ENCODE assay signal across 2 cellular contexts in the genomic region with DNA sequence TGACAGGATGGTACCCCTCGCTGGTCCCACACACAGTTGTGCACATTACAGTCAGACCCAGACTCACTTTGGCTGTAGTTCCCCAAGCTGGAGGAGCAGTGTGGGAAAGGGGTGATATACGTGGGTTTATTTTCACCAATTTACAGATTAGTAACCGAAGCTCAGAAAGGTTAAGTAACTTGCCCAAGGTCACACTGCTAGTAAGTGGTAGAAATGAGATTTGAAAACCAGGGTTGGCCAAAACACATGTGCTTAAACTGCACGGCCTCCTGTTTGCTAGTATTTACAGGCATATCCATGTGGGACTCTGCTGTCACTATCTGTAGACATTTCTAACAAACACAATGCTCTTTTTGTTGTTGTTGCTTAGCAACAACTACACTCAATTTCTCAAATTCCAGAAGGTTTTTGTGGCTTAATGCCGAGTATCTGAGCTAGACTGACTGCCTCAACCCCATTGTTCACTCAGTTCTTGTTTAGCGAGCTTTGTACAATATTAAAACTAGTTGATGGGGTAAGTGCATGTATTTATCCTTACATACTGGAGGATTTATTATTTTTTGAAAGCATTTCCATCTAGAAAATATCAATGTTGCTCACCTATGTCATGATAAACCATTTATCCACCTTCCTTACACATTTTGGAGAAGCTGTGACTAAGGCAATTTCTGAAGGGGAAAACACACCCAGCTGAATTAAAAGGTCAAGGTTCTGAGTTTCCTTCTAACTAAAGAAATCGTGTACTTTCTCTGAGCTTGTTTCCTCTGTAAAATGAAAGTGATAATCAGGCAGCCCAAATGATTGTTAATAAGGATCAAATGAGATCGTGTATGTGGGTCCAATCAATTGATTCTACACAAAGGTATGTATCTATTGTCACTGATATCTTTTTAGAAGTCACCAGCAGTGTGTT.
A peak's percentile ranks its signal among the peaks of the same experiment; 100 is the strongest.
TF ChIP-seq lines count a peak whose summit lies in the region.

No MANE protein-coding gene starts in this region.

TF ChIP-seq in K562, 482 proteins besides CTCF, POLR2A, EP300 and RAD21 (continues in another document):
- TF ChIP-seq ZNF584 (CRISPR knock-in tag; IDR thresholded peaks at IDR 0.05; ENCODE audit: low read depth) (no peak), ESRRA (IDR thresholded peaks at IDR 0.05; ENCODE audit: borderline replicate concordance, low read depth) (no peak), JUND (IDR thresholded peaks at IDR 0.05; ENCODE audit: borderline replicate concordance, low read depth, low read length) (no peak), JUND (tag; IDR thresholded peaks at IDR 0.05; ENCODE audit: borderline replicate concordance, low read depth, low read length) (no peak), ZNF239 (CRISPR knock-in tag; IDR thresholded peaks at IDR 0.05) (no peak), HNRNPH1 (optimal IDR thresholded peaks at IDR 0.05; ENCODE audit: low read depth, low read length) (no peak), SRSF3 (IDR thresholded peaks at IDR 0.05; ENCODE audit: insufficient read depth, low read length) (no peak), BCOR (IDR thresholded peaks at IDR 0.05) (peak; percentile 64; the same call in 1 of the 2 replicates), RFX1 (IDR thresholded peaks at IDR 0.05) (peak; percentile 91), NR2C2 (CRISPR knock-in tag; IDR thresholded peaks at IDR 0.05) (no peak), NR2C2 (tag; IDR thresholded peaks at IDR 0.05) (no peak), FOXJ2 (tag; IDR thresholded peaks at IDR 0.05) (peak; percentile 73; the same call in 1 of the 2 replicates), RBM25 (IDR thresholded peaks at IDR 0.05; ENCODE audit: low read depth, low read length, severe bottlenecking) (peak; percentile 81), YY1 (IDR thresholded peaks at IDR 0.05; ENCODE audit: borderline replicate concordance in 1 of 3, control insufficient read depth in 1 of 3, extremely low read depth in 1 of 3, insufficient read depth in 3 of 3, insufficient read length in 1 of 3, insufficient replicate concordance in 2 of 3, low read depth in 1 of 3, low read length in 2 of 3) (no peak), MTF1 (CRISPR knock-in tag; IDR thresholded peaks at IDR 0.05; ENCODE audit: borderline replicate concordance) (no peak)
- TF ChIP-seq, protein P1, sequence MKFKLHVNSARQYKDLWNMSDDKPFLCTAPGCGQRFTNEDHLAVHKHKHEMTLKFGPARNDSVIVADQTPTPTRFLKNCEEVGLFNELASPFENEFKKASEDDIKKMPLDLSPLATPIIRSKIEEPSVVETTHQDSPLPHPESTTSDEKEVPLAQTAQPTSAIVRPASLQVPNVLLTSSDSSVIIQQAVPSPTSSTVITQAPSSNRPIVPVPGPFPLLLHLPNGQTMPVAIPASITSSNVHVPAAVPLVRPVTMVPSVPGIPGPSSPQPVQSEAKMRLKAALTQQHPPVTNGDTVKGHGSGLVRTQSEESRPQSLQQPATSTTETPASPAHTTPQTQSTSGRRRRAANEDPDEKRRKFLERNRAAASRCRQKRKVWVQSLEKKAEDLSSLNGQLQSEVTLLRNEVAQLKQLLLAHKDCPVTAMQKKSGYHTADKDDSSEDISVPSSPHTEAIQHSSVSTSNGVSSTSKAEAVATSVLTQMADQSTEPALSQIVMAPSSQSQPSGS (CRISPR knock-in tag; IDR thresholded peaks at IDR 0.05) = no peak
- TF ChIP-seq, protein P2, sequence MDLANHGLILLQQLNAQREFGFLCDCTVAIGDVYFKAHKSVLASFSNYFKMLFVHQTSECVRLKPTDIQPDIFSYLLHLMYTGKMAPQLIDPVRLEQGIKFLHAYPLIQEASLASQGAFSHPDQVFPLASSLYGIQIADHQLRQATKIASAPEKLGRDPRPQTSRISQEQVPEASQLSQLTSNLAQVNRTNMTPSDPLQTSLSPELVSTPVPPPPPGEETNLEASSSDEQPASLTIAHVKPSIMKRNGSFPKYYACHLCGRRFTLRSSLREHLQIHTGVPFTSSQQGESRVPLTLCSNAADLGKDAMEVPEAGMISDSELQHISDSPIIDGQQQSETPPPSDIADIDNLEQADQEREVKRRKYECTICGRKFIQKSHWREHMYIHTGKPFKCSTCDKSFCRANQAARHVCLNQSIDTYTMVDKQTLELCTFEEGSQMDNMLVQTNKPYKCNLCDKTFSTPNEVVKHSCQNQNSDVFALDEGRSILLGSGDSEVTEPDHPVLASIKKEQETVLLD (IDR thresholded peaks at IDR 0.05) = no peak
- TF ChIP-seq, protein P3, sequence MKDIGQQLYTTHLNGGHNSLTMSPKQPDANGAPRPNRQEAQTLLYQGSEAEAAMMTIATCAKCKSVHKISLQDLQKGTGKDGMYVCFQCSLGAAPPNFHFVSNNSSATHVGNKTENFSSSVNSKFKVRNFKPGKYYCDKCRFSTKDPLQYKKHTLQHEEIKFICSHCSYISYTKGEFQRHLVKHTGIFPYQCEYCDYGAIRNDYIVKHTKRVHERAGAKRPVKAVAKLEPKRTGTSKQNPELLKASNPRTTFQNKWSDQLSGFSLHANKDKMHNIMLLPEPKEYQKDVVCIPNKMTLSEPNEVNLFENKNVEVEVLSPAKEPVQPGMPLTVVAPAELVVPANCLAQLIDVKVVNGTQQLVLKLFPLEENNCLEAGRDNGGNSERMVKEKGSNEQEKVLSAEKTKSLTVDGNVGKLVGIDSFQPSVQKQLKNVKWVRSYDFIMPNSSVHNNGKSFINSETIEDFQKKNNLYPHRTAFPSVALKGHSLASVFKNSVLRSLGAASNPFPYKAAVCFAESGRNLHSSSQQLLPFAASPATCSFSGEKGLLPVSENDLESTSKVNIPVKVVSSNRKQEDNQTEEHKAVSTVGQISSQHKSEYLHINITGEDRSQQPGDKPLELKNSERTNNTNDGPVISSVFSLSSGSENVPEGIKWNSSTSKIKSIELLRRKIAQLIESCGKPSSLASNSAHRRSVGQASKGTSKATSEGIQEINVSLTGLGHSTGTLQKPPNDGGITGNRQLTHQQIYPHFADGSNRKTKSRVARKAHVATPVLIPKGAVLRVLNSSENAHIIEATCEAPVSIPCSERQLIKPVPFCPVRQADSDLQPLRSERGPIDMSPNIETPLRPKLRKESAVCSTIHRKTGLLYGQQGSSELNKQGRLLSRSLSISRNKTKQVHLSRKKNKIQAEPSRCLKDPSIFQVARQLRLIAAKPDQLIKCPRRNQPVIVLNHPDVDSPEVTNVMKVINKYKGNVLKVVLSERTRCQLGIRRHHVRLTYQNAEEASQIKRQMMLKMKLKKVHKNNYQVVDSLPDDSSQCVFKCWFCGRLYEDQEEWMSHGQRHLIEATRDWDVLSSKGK (CRISPR knock-in tag; IDR thresholded peaks at IDR 0.05) = no peak

TF ChIP-seq in WTC11, 78 proteins besides CTCF, POLR2A, EP300 and RAD21 (continues in another document):
- TF ChIP-seq, protein P4, sequence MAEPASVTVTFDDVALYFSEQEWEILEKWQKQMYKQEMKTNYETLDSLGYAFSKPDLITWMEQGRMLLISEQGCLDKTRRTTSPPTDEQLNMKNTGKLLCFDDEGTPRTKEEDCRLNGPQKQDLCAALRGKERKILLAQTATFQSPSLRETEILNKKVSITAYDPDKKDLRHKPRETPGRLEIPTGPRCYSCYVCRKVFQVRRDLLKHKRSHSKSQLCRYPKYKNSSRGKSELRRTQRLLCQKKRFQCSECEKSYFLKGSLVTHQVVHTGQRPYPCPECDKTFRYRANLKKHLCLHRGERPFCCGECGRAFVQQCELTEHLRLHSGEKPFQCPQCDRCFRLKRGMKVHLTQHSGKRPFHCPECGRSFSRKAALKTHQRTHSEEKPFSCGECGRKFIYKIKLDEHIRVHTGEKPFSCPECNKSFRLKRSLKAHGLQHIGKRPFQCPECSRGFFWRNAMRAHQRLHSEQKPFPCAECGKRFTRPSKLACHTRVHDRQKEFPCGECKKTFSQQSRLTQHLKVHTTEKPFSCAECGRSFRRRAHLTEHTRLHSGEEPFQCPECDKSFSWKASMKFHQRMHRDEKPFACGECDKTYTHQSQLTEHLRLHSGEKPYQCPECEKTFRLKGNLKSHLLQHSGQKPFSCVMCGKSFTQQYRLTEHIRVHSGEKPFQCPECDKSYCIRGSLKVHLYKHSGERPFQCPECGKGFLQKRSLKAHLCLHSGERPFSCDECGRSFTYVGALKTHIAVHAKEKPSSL (CRISPR knock-in tag; conservative IDR thresholded peaks at IDR 0.05) = no peak
- TF ChIP-seq, protein P5, sequence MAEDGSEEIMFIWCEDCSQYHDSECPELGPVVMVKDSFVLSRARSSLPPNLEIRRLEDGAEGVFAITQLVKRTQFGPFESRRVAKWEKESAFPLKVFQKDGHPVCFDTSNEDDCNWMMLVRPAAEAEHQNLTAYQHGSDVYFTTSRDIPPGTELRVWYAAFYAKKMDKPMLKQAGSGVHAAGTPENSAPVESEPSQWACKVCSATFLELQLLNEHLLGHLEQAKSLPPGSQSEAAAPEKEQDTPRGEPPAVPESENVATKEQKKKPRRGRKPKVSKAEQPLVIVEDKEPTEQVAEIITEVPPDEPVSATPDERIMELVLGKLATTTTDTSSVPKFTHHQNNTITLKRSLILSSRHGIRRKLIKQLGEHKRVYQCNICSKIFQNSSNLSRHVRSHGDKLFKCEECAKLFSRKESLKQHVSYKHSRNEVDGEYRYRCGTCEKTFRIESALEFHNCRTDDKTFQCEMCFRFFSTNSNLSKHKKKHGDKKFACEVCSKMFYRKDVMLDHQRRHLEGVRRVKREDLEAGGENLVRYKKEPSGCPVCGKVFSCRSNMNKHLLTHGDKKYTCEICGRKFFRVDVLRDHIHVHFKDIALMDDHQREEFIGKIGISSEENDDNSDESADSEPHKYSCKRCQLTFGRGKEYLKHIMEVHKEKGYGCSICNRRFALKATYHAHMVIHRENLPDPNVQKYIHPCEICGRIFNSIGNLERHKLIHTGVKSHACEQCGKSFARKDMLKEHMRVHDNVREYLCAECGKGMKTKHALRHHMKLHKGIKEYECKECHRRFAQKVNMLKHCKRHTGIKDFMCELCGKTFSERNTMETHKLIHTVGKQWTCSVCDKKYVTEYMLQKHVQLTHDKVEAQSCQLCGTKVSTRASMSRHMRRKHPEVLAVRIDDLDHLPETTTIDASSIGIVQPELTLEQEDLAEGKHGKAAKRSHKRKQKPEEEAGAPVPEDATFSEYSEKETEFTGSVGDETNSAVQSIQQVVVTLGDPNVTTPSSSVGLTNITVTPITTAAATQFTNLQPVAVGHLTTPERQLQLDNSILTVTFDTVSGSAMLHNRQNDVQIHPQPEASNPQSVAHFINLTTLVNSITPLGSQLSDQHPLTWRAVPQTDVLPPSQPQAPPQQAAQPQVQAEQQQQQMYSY (CRISPR knock-in tag; IDR thresholded peaks at IDR 0.05) = no peak
- TF ChIP-seq SMAD3 (CRISPR knock-in tag; IDR thresholded peaks at IDR 0.05; ENCODE audit: borderline replicate concordance) (no peak), ZNF416 (CRISPR knock-in tag; IDR thresholded peaks at IDR 0.05) (no peak), TCF7 (CRISPR knock-in tag; IDR thresholded peaks at IDR 0.05; ENCODE audit: low read depth) (no peak), CREM (CRISPR knock-in tag; IDR thresholded peaks at IDR 0.05) (no peak), SMAD4 (CRISPR knock-in tag; IDR thresholded peaks at IDR 0.05) (no peak), IRF2 (CRISPR knock-in tag; IDR thresholded peaks at IDR 0.05; ENCODE audit: borderline replicate concordance, low read depth) (no peak), GABPB1 (CRISPR knock-in tag; IDR thresholded peaks at IDR 0.05) (no peak), TP53 (CRISPR knock-in tag; IDR thresholded peaks at IDR 0.05) (no peak)
- TF ChIP-seq, protein P6, sequence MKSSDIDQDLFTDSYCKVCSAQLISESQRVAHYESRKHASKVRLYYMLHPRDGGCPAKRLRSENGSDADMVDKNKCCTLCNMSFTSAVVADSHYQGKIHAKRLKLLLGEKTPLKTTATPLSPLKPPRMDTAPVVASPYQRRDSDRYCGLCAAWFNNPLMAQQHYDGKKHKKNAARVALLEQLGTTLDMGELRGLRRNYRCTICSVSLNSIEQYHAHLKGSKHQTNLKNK (CRISPR knock-in tag; IDR thresholded peaks at IDR 0.05) = no peak
- TF ChIP-seq, protein P7, sequence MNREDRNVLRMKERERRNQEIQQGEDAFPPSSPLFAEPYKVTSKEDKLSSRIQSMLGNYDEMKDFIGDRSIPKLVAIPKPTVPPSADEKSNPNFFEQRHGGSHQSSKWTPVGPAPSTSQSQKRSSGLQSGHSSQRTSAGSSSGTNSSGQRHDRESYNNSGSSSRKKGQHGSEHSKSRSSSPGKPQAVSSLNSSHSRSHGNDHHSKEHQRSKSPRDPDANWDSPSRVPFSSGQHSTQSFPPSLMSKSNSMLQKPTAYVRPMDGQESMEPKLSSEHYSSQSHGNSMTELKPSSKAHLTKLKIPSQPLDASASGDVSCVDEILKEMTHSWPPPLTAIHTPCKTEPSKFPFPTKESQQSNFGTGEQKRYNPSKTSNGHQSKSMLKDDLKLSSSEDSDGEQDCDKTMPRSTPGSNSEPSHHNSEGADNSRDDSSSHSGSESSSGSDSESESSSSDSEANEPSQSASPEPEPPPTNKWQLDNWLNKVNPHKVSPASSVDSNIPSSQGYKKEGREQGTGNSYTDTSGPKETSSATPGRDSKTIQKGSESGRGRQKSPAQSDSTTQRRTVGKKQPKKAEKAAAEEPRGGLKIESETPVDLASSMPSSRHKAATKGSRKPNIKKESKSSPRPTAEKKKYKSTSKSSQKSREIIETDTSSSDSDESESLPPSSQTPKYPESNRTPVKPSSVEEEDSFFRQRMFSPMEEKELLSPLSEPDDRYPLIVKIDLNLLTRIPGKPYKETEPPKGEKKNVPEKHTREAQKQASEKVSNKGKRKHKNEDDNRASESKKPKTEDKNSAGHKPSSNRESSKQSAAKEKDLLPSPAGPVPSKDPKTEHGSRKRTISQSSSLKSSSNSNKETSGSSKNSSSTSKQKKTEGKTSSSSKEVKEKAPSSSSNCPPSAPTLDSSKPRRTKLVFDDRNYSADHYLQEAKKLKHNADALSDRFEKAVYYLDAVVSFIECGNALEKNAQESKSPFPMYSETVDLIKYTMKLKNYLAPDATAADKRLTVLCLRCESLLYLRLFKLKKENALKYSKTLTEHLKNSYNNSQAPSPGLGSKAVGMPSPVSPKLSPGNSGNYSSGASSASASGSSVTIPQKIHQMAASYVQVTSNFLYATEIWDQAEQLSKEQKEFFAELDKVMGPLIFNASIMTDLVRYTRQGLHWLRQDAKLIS (CRISPR knock-in tag; IDR thresholded peaks at IDR 0.05; ENCODE audit: borderline replicate concordance) = no peak
- TF ChIP-seq, protein P8, sequence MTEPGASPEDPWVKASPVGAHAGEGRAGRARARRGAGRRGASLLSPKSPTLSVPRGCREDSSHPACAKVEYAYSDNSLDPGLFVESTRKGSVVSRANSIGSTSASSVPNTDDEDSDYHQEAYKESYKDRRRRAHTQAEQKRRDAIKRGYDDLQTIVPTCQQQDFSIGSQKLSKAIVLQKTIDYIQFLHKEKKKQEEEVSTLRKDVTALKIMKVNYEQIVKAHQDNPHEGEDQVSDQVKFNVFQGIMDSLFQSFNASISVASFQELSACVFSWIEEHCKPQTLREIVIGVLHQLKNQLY (CRISPR knock-in tag; IDR thresholded peaks at IDR 0.05) = no peak
- TF ChIP-seq, protein P1 (CRISPR knock-in tag; IDR thresholded peaks at IDR 0.05; ENCODE audit: borderline replicate concordance, low read depth) = no peak
- TF ChIP-seq, protein P9, sequence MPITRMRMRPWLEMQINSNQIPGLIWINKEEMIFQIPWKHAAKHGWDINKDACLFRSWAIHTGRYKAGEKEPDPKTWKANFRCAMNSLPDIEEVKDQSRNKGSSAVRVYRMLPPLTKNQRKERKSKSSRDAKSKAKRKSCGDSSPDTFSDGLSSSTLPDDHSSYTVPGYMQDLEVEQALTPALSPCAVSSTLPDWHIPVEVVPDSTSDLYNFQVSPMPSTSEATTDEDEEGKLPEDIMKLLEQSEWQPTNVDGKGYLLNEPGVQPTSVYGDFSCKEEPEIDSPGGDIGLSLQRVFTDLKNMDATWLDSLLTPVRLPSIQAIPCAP (CRISPR knock-in tag; IDR thresholded peaks at IDR 0.05) = no peak
